8 cellular contexts compared by ENCODE assay signal in genomic region chr1:107141491-107142369, GRCh38. TPM values are rescaled to one million over a fixed set of nuclear protein-coding genes. Genes with fewer than 3 reads are reported as not detected.
DNase-seq lines count a peak whose midpoint lies in the region; ATAC-seq and TF ChIP-seq lines count a peak whose summit lies in the region.

No MANE protein-coding gene starts in this region.

- DNase-seq in NCI-H524 (lab: John Stamatoyannopoulos, UW) (peak; percentile 3 to 73), NCI-H524 treated with DMSO at 0.1 percent for 48 hours (lab: John Stamatoyannopoulos, UW) (no peak), NCI-H2196 (lab: John Stamatoyannopoulos, UW; ENCODE audit: unreplicated experiment) (peak; percentile 58), foreskin fibroblast (peak; percentile 41 to 77), NCI-H1048 (lab: John Stamatoyannopoulos, UW) (no peak)
- peak; percentile 12 to 22 for DNase-seq in activated T-cell treated with anti-CD3 and anti-CD28 coated beads, Interleukin-2, amount 50 U/mL, for 72 hours
- no peak for DNase-seq in natural killer cell treated with Interleukin-12 subunit alpha and Interleukin-12 subunit beta and Interleukin-15 and Interleukin-18, amount 100 ng/mL, for 72 hours (ENCODE audit: low spot score)

- TF ChIP-seq CTCF in foreskin fibroblast (IDR thresholded peaks at IDR 0.05; ENCODE audit: low read depth, low read length): peak; percentile 54

- H3K9me3 Mint-ChIP-seq in activated T-cell treated with anti-CD3 and anti-CD28 coated beads, Interleukin-2, amount 50 U/mL, for 72 hours: no peaks in the 10 kb centered on the region
- H3K9me3 Mint-ChIP-seq in natural killer cell treated with Interleukin-12 subunit alpha and Interleukin-12 subunit beta and Interleukin-15 and Interleukin-18, amount 100 ng/mL, for 72 hours: no peaks in the 10 kb centered on the region

- H3K4me3 Mint-ChIP-seq in activated T-cell treated with anti-CD3 and anti-CD28 coated beads, Interleukin-2, amount 50 U/mL, for 72 hours: peak overlapping the region; percentile 81 to 89
- peak overlapping the region; percentile 68 for H3K4me3 Mint-ChIP-seq in natural killer cell treated with Interleukin-12 subunit alpha and Interleukin-12 subunit beta and Interleukin-15 and Interleukin-18, amount 100 ng/mL, for 72 hours

- peak; percentile 41 for ATAC-seq in HG02678 (IDR thresholded peaks at IDR 0.05; ENCODE audit: unreplicated experiment)
- ATAC-seq in activated T-cell treated with anti-CD3 and anti-CD28 coated beads, Interleukin-2, amount 50 U/mL, for 72 hours (replicated peaks in 1 of 2): peak; percentile 65 to 68
- peak; percentile 20 to 24 for ATAC-seq in natural killer cell treated with Interleukin-12 subunit alpha and Interleukin-12 subunit beta and Interleukin-15 and Interleukin-18, amount 100 ng/mL, for 72 hours

- H3K27me3 Mint-ChIP-seq in activated T-cell treated with anti-CD3 and anti-CD28 coated beads, Interleukin-2, amount 50 U/mL, for 72 hours (ENCODE audit: low read depth): peaks cover 74% of the 10 kb centered on the region
- H3K27me3 Mint-ChIP-seq in natural killer cell treated with Interleukin-12 subunit alpha and Interleukin-12 subunit beta and Interleukin-15 and Interleukin-18, amount 100 ng/mL, for 72 hours: peaks cover 44 to 72% of the 10 kb centered on the region in 2 donors

- H3K4me3 ChIP-seq in foreskin fibroblast (ENCODE audit: low read depth in 1 of 2, low read length in 2 of 2): peak overlapping the region; percentile 81 to 89

- no peaks in the 10 kb centered on the region for H3K36me3 Mint-ChIP-seq in activated T-cell treated with anti-CD3 and anti-CD28 coated beads, Interleukin-2, amount 50 U/mL, for 72 hours (ENCODE audit: insufficient read depth in 2 of 2)
- H3K36me3 Mint-ChIP-seq in natural killer cell treated with Interleukin-12 subunit alpha and Interleukin-12 subunit beta and Interleukin-15 and Interleukin-18, amount 100 ng/mL, for 72 hours: peaks cover 7% of the 10 kb centered on the region

- H3K27ac Mint-ChIP-seq in activated T-cell treated with anti-CD3 and anti-CD28 coated beads, Interleukin-2, amount 50 U/mL, for 72 hours: no peak overlapping the region
- H3K27ac Mint-ChIP-seq in natural killer cell treated with Interleukin-12 subunit alpha and Interleukin-12 subunit beta and Interleukin-15 and Interleukin-18, amount 100 ng/mL, for 72 hours: no peak overlapping the region

- peaks cover 22% of the 10 kb centered on the region for H3K4me1 Mint-ChIP-seq in activated T-cell treated with anti-CD3 and anti-CD28 coated beads, Interleukin-2, amount 50 U/mL, for 72 hours (ENCODE audit: low read depth)
- peaks cover 12 to 17% of the 10 kb centered on the region in 2 donors for H3K4me1 Mint-ChIP-seq in natural killer cell treated with Interleukin-12 subunit alpha and Interleukin-12 subunit beta and Interleukin-15 and Interleukin-18, amount 100 ng/mL, for 72 hours (ENCODE audit: low read depth in 2 of 2)

RNA-seq across cellular contexts. Expression of gene NTNG1, which starts 0.9 kb away (rescaled TPM):
- under 1 TPM in 1 of 2 donors, not detected in 1; 0.48 TPM for total RNA-seq in activated T-cell treated with anti-CD3 and anti-CD28 coated beads, Interleukin-2, amount 50 U/mL, for 72 hours
- not detected for total RNA-seq in natural killer cell treated with Interleukin-12 subunit alpha and Interleukin-12 subunit beta and Interleukin-15 and Interleukin-18, amount 100 ng/mL, for 72 hours

Comparison
In these comparisons a context has a peak if more than half of its experiments do, and no peak if none do; other contexts are left out.
1. DNase-seq: peak in NCI-H524 (2 of 2), NCI-H2196 (single experiment), activated T-cell treated with anti-CD3 and anti-CD28 coated beads, Interleukin-2, amount 50 U/mL, for 72 hours (2 of 2) and foreskin fibroblast (2 of 2); none in NCI-H524 treated with DMSO at 0.1 percent for 48 hours (single experiment), natural killer cell treated with Interleukin-12 subunit alpha and Interleukin-12 subunit beta and Interleukin-15 and Interleukin-18, amount 100 ng/mL, for 72 hours (single experiment) and NCI-H1048 (single experiment).
2. Peak in every context shown above with its lines, with median percentiles within 50 percentile points of each other: ATAC-seq.